Comparison of ENCODE assay signal across 26 cellular contexts in genomic region chr12:15717940-15718567, GRCh38.
A peak's percentile ranks its signal among the peaks of the same experiment; 100 is the strongest.
DNase-seq lines count a peak whose midpoint lies in the region; ATAC-seq, FAIRE-seq and TF ChIP-seq lines count a peak whose summit lies in the region.
"Had no signal": no experiment of that assay in that cellular context is flagged by ENCODE, and none has a peak within 500 bp of the region (broad histone marks: within the 10 kb centered on the region; RNA-seq: fewer than 3 reads in every experiment).

No MANE protein-coding gene starts in this region.

- FAIRE-seq in endothelial cell of umbilical vein (lab: Jason Lieb, UNC), result peak; percentile 31
- FAIRE-seq: colon had no signal

- no peaks in the 10 kb centered on the region for H3K36me3 ChIP-seq in endothelial cell of umbilical vein (ENCODE audit: control insufficient read depth in 2 of 2, extremely low read depth in 1 of 2, insufficient read depth in 2 of 2, low read length in 2 of 2)
- H3K36me3 ChIP-seq: BLaER1 treated with 17β-estradiol and CSF1 and Interleukin-3, amounts not matched to agents 10 nM and 100 nM; neutrophil; spleen had no signal

- peaks cover 13% of the 10 kb centered on the region for H3K4me1 ChIP-seq in endothelial cell of umbilical vein (ENCODE audit: control insufficient read depth, extremely low read depth, insufficient read depth, low read length)

- H3K9ac ChIP-seq in endothelial cell of umbilical vein (replicated peaks; ENCODE audit: extremely low read depth, insufficient read depth, low read length), result no peak overlapping the region
- H3K9ac ChIP-seq: BLaER1 treated with 17β-estradiol and CSF1 and Interleukin-3, amounts not matched to agents 10 nM and 100 nM had no signal

- DNase-seq in Calu3 (no peak), LoVo (ENCODE audit: low spot score) (peak; percentile 62), endothelial cell of umbilical vein (ENCODE audit: low read depth, low spot score) (peak; percentile 22), osteocyte (ENCODE audit: extremely low spot score, unreplicated experiment) (no peak), T-helper 2 cell (no peak)
- DNase-seq: activated CD4-positive, alpha-beta T cell treated with anti-CD3 and anti-CD28 coated beads for 1 hour; activated CD8-positive, alpha-beta T cell treated with anti-CD3 and anti-CD28 coated beads, Interleukin-2, amount 10 ng/mL, durations not matched to agents 7 days and 5 days; activated gamma-delta T cell treated with Interleukin-2 at 50 U/mL for 16 hours; activated T-cell treated with anti-CD3 and anti-CD28 coated beads, Interleukin-2, amount 50 U/mL, for 1 hour; Caco-2; DMS79 treated with DMSO at 0.1 percent for 48 hours; H9; kidney glomerular epithelial cell; MG63; NCI-H524; RPMI8226; spleen; stimulated activated CD4-positive, alpha-beta T cell treated with anti-CD3 and anti-CD28 coated beads, Interleukin-2, amount 100 ng/mL, for 48 hours; stimulated activated naive B cell treated with anti-CD40 and anti-IgM and Interleukin-4, amounts not matched to agents 10 μg/mL and 1 μg/mL and 100 μg/mL, for 72 hours had no signal

- no peaks in the 10 kb centered on the region for H3K79me2 ChIP-seq in endothelial cell of umbilical vein (ENCODE audit: control insufficient read depth, insufficient read depth, low read length)

- no peak overlapping the region for H3K27ac ChIP-seq in endothelial cell of umbilical vein (ENCODE audit: insufficient read depth, low read depth, low read length)
- H3K27ac ChIP-seq: neutrophil, spleen had no signal

- H3K27ac Mint-ChIP-seq in Calu3 (ENCODE audit: unreplicated experiment), result peak overlapping the region; percentile 87
- peak overlapping the region; percentile 83 for H3K27ac Mint-ChIP-seq in osteocyte (ENCODE audit: unreplicated experiment)
- H3K27ac Mint-ChIP-seq: activated CD8-positive, alpha-beta T cell treated with anti-CD3 and anti-CD28 coated beads, Interleukin-2, amount 10 ng/mL, durations not matched to agents 7 days and 5 days; H9; memory B cell; stimulated activated naive B cell treated with anti-CD40 and anti-IgM and Interleukin-4, amounts not matched to agents 10 μg/mL and 1 μg/mL and 100 μg/mL, for 72 hours had no signal

- no peaks in the 10 kb centered on the region for H4K20me1 ChIP-seq in endothelial cell of umbilical vein (replicated peaks; ENCODE audit: control insufficient read depth, extremely low read depth, insufficient read depth, low read length)
- H4K20me1 ChIP-seq: BLaER1 treated with 17β-estradiol and CSF1 and Interleukin-3, amounts not matched to agents 10 nM and 100 nM had no signal

- TF ChIP-seq POLR2A in endothelial cell of umbilical vein (IDR thresholded peaks at IDR 0.05; ENCODE audit: low read depth, low read length), result no peak

- BruUV-seq in Calu3 (replicated peaks; lab: Mats Ljungman, UMichigan) (no TSS peak), endothelial cell of umbilical vein (replicated peaks; lab: Mats Ljungman, UMichigan) (no TSS peak)

- CTCF ChIA-PET in Calu3 (lab: Charles Lee), result interaction anchor here (0.5 to 1.6 kb wide), 9 partner anchors 12 to 944 kb away, joined by 3 read pairs; partner anchors contain the start of gene EPS8
- CTCF ChIA-PET in endothelial cell of umbilical vein (lab: Charles Lee), result interaction anchor here (1.2 to 1.9 kb wide), 3 partner anchors 8 to 18 kb away, joined by 3 to 6 read pairs (median 4); no protein-coding TSS in a partner anchor

- ATAC-seq in HG02678 (IDR thresholded peaks at IDR 0.05; ENCODE audit: unreplicated experiment) (no peak), GM18519 (IDR thresholded peaks at IDR 0.05; ENCODE audit: low FRiP score, unreplicated experiment) (no peak), HG02642 (IDR thresholded peaks at IDR 0.05; ENCODE audit: poor library complexity, unreplicated experiment) (no peak)
- ATAC-seq: activated CD8-positive, alpha-beta T cell treated with anti-CD3 and anti-CD28 coated beads, Interleukin-2, amount 10 ng/mL, durations not matched to agents 7 days and 5 days; stimulated activated naive B cell treated with anti-CD40 and anti-IgM and Interleukin-4, amounts not matched to agents 10 μg/mL and 1 μg/mL and 100 μg/mL, for 72 hours had no signal

- H3K9me3 Mint-ChIP-seq in Calu3 (ENCODE audit: low read depth, unreplicated experiment) (no peaks in the 10 kb centered on the region), osteocyte (ENCODE audit: unreplicated experiment) (no peaks in the 10 kb centered on the region)
- H3K9me3 Mint-ChIP-seq: H9; memory B cell; stimulated activated naive B cell treated with anti-CD40 and anti-IgM and Interleukin-4, amounts not matched to agents 10 μg/mL and 1 μg/mL and 100 μg/mL, for 72 hours had no signal

- H3K4me1 Mint-ChIP-seq in Calu3 (ENCODE audit: low read depth, unreplicated experiment), result peaks cover 92% of the 10 kb centered on the region
- H3K4me1 Mint-ChIP-seq in osteocyte (ENCODE audit: unreplicated experiment), result peaks cover 87% of the 10 kb centered on the region
- H3K4me1 Mint-ChIP-seq: H9 had no signal

- intact Hi-C loops in Calu3 (cut with micrococcal nuclease; ENCODE audit: unreplicated experiment), result no loop called here
- intact Hi-C loops in endothelial cell of umbilical vein (cut with micrococcal nuclease), result no loop called here

- H3K9me3 ChIP-seq in endothelial cell of umbilical vein (replicated peaks; ENCODE audit: control insufficient read depth, insufficient read depth, low read length), result no peaks in the 10 kb centered on the region
- H3K9me3 ChIP-seq: BLaER1 treated with 17β-estradiol and CSF1 and Interleukin-3, amounts not matched to agents 10 nM and 100 nM; Caco-2; MG63; neutrophil; spleen had no signal

- peak overlapping the region; percentile 57 for H3K4me2 ChIP-seq in endothelial cell of umbilical vein (ENCODE audit: insufficient read depth, low read length)

- H3K36me3 Mint-ChIP-seq in Calu3 (ENCODE audit: insufficient read depth, unreplicated experiment), result peaks cover 29% of the 10 kb centered on the region
- peaks cover 23% of the 10 kb centered on the region for H3K36me3 Mint-ChIP-seq in osteocyte (ENCODE audit: unreplicated experiment)
- H3K36me3 Mint-ChIP-seq: memory B cell; stimulated activated naive B cell treated with anti-CD40 and anti-IgM and Interleukin-4, amounts not matched to agents 10 μg/mL and 1 μg/mL and 100 μg/mL, for 72 hours had no signal

- POLR2A ChIA-PET in endothelial cell of umbilical vein (lab: Charles Lee), result no interaction called here

- H3K9me1 ChIP-seq in endothelial cell of umbilical vein (replicated peaks; ENCODE audit: control insufficient read depth, extremely low read depth, insufficient read depth, low read length), result no peaks in the 10 kb centered on the region

- H3K27me3 ChIP-seq in endothelial cell of umbilical vein (ENCODE audit: control insufficient read depth in 2 of 2, insufficient read depth in 2 of 2, low read length in 2 of 2), result no peaks in the 10 kb centered on the region
- H3K27me3 ChIP-seq: BLaER1 treated with 17β-estradiol and CSF1 and Interleukin-3, amounts not matched to agents 10 nM and 100 nM; MG63; neutrophil; spleen had no signal

- H3K27me3 Mint-ChIP-seq in Calu3 (ENCODE audit: unreplicated experiment), result no peaks in the 10 kb centered on the region
- no peaks in the 10 kb centered on the region for H3K27me3 Mint-ChIP-seq in osteocyte (ENCODE audit: unreplicated experiment)

- no peak overlapping the region for H2AFZ ChIP-seq in endothelial cell of umbilical vein (ENCODE audit: low read depth, low read length)

- dilution Hi-C loops in endothelial cell of umbilical vein (cut with MboI; ENCODE audit: extremely low pct_ligation_motif_present, low sequenced_read_pairs), result no loop called here

- H3K4me3 Mint-ChIP-seq in Calu3 (ENCODE audit: low read depth, unreplicated experiment), result peak overlapping the region; percentile 42
- peak overlapping the region; percentile 27 for H3K4me3 Mint-ChIP-seq in osteocyte (ENCODE audit: unreplicated experiment)
- H3K4me3 Mint-ChIP-seq: activated CD8-positive, alpha-beta T cell treated with anti-CD3 and anti-CD28 coated beads, Interleukin-2, amount 10 ng/mL, durations not matched to agents 7 days and 5 days; H9; memory B cell; stimulated activated naive B cell treated with anti-CD40 and anti-IgM and Interleukin-4, amounts not matched to agents 10 μg/mL and 1 μg/mL and 100 μg/mL, for 72 hours had no signal

- H3K4me3 ChIP-seq in endothelial cell of umbilical vein (replicated peaks in 1 of 3; ENCODE audit: insufficient read depth in 1 of 3, low read depth in 1 of 3, low read length in 3 of 3), result no peak overlapping the region
- H3K4me3 ChIP-seq: BLaER1 treated with 17β-estradiol and CSF1 and Interleukin-3, amounts not matched to agents 10 nM and 100 nM; MG63; spleen had no signal

- TF ChIP-seq CTCF in Calu3 (IDR thresholded peaks at IDR 0.05; ENCODE audit: unreplicated experiment) (no peak), endothelial cell of umbilical vein (IDR thresholded peaks at IDR 0.05; ENCODE audit: extremely low read depth in 1 of 2, insufficient read depth in 1 of 2, low read depth in 1 of 2, low read length in 2 of 2) (no peak), osteocyte (IDR thresholded peaks at IDR 0.05) (no peak)

TF ChIP-seq in endothelial cell of umbilical vein, 7 proteins besides CTCF, POLR2A, EP300 and RAD21:
- TF ChIP-seq MAX (IDR thresholded peaks at IDR 0.05; ENCODE audit: insufficient read depth, insufficient read length), result no peak
- TF ChIP-seq FOS (IDR thresholded peaks at IDR 0.05; ENCODE audit: borderline replicate concordance, insufficient read depth, low read length), result no peak
- TF ChIP-seq MYC (IDR thresholded peaks at IDR 0.05; ENCODE audit: low read depth, low read length), result no peak
- no peak for TF ChIP-seq POLR2AphosphoS5 (IDR thresholded peaks at IDR 0.05; ENCODE audit: insufficient read depth, low read depth, low read length)
- no peak for TF ChIP-seq JUN (IDR thresholded peaks at IDR 0.05; ENCODE audit: borderline replicate concordance, insufficient read depth, insufficient read length, low read depth)
- no peak for TF ChIP-seq GATA2 (IDR thresholded peaks at IDR 0.05; ENCODE audit: insufficient read depth, insufficient read length, low read depth, low read length)
- no peak for TF ChIP-seq EZH2 (IDR thresholded peaks at IDR 0.05; ENCODE audit: borderline replicate concordance, low read depth, low read length, severe bottlenecking)

Comparison
In these comparisons a context has a peak if more than half of its experiments do, and no peak if none do; other contexts are left out.
1. DNase-seq: peak in LoVo (single experiment) and endothelial cell of umbilical vein (single experiment); none in Calu3 (single experiment), osteocyte (single experiment) and T-helper 2 cell (0 of 5).